10 cellular contexts compared by ENCODE assay signal in the genomic region with DNA sequence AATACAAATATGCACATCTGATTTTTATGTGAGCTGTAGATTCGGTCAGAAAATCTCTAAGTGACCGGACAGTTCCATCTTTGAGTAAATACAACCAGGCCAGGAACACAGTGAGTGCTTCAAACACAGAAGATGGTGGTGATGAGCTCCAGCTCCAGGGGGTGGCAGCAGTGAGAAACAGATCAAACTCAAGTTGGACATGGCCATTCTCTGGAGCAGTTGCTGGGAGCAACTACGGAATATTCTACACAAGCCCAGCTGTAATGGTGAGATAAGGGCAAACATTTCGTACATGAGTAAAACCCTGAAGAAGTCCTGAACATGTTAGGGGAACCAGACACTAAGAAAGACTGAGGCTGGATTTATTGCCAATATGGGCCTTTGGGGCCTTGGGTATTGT.
DNase-seq lines count a peak whose midpoint lies in the region; ATAC-seq and TF ChIP-seq lines count a peak whose summit lies in the region.
"Had no signal": no experiment of that assay in that cellular context is flagged by ENCODE, and none has a peak within 500 bp of the region (broad histone marks: within the 10 kb centered on the region; RNA-seq: fewer than 3 reads in every experiment).

No MANE protein-coding gene starts in this region.

- no peak overlapping the region for H3K27ac ChIP-seq in OCI-LY3 (ENCODE audit: low read length)

- no peak overlapping the region for H3K4me3 ChIP-seq in AG10803 (ENCODE audit: low read length)
- no peak overlapping the region for H3K4me3 ChIP-seq in H7 (ENCODE audit: insufficient read depth, low read depth, low read length)
- H3K4me3 ChIP-seq in OCI-LY3 (ENCODE audit: low read length): no peak overlapping the region

- peaks cover 0 to 2% (median 0%) of the 10 kb centered on the region in 9 donors for H3K9me3 Mint-ChIP-seq in naive thymus-derived CD8-positive, alpha-beta T cell

- no peaks in the 10 kb centered on the region for H3K36me3 Mint-ChIP-seq in naive thymus-derived CD8-positive, alpha-beta T cell

- no peak overlapping the region for H3K27ac Mint-ChIP-seq in naive thymus-derived CD8-positive, alpha-beta T cell

- H3K4me1 Mint-ChIP-seq in naive thymus-derived CD8-positive, alpha-beta T cell: no peaks in the 10 kb centered on the region

- no peaks in the 10 kb centered on the region for H3K4me1 ChIP-seq in OCI-LY3 (ENCODE audit: low read length)

- H3K27me3 ChIP-seq in H7 (ENCODE audit: control insufficient read depth, insufficient read depth, low read length) (no peaks in the 10 kb centered on the region), OCI-LY3 (ENCODE audit: low read depth, low read length) (no peaks in the 10 kb centered on the region)

- H3K36me3 ChIP-seq in H7 (replicated peaks; ENCODE audit: control insufficient read depth, insufficient read depth, low read length) (no peaks in the 10 kb centered on the region), OCI-LY3 (replicated peaks; ENCODE audit: low read depth, low read length) (no peaks in the 10 kb centered on the region)

- POLR2A ChIA-PET in naive thymus-derived CD8-positive, alpha-beta T cell (lab: Charles Lee): no interaction called here

- no peak overlapping the region for H3K4me2 ChIP-seq in OCI-LY3 (ENCODE audit: low read length)

- no peak for ATAC-seq in GM21526 (IDR thresholded peaks at IDR 0.05; ENCODE audit: low FRiP score, unreplicated experiment)
- ATAC-seq in HG03442 (IDR thresholded peaks at IDR 0.05; ENCODE audit: unreplicated experiment): no peak
- no peak for ATAC-seq in naive thymus-derived CD8-positive, alpha-beta T cell

- no peaks in the 10 kb centered on the region for H3K9me3 ChIP-seq in OCI-LY3 (ENCODE audit: insufficient read depth, low read length)

- H3K9ac ChIP-seq in OCI-LY3 (ENCODE audit: low read length): no peak overlapping the region

- 0 out of 2 replicates have a peak, but pooled peaks have one; percentile 7 for TF ChIP-seq CTCF in AG10803 (conservative IDR thresholded peaks at IDR 0.05; ENCODE audit: low read length)
- peak; percentile 53 for TF ChIP-seq CTCF in OCI-LY3 (IDR thresholded peaks at IDR 0.05; ENCODE audit: low read depth, low read length)

- no peaks in the 10 kb centered on the region for H4K20me1 ChIP-seq in OCI-LY3 (ENCODE audit: insufficient read depth, low read length)

- peaks cover 4 to 15% (median 8%) of the 10 kb centered on the region in 5 donors for H3K27me3 Mint-ChIP-seq in naive thymus-derived CD8-positive, alpha-beta T cell

- no peak overlapping the region for H3K4me3 Mint-ChIP-seq in naive thymus-derived CD8-positive, alpha-beta T cell

- H3K79me2 ChIP-seq in OCI-LY3 (ENCODE audit: low read length): no peaks in the 10 kb centered on the region

- no peak overlapping the region for H2AFZ ChIP-seq in OCI-LY3 (ENCODE audit: low read depth, low read length)

- DNase-seq in AG10803 (ENCODE audit: low read depth) (no peak), H7 (peak; percentile 44), foreskin melanocyte (peak; percentile 14), MV-4-11 (lab: John Stamatoyannopoulos, UW) (no peak)
- no peak for DNase-seq in naive thymus-derived CD8-positive, alpha-beta T cell
- DNase-seq: amniotic stem cell, SW 1271 had no signal

Comparison
In these comparisons a context has a peak if more than half of its experiments do, and no peak if none do; other contexts are left out.
1. DNase-seq: peak in H7 (single experiment) and foreskin melanocyte (single experiment); none in AG10803 (single experiment), MV-4-11 (single experiment) and naive thymus-derived CD8-positive, alpha-beta T cell (0 of 10).